In the genomic region with DNA sequence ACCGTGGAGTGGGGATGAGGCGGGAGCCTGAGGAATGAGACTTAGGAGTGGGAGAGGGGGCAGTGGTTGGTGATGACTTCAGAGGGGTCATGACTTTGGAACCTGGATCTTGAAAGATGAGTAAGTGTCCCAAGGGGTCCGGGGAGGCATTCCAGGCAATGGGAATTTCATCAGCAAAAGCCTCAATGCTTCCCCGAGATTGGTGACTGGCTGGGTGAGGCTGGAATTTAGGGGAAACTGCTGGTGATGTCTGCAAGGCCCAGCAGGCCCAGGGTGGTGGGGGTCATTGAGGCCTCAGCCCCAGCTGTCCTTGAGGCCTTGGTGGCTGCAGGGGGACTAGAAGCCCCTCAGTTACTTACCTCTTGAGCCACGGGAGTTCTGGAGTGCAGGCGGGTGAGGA, we compare ENCODE assay signal across 11 cellular contexts. TPM values are rescaled to one million over a fixed set of nuclear protein-coding genes. Genes with fewer than 3 reads are reported as not detected.
DNase-seq lines count a peak whose midpoint lies in the region; ATAC-seq and TF ChIP-seq lines count a peak whose summit lies in the region.
"Had no signal": no experiment of that assay in that cellular context is flagged by ENCODE, and none has a peak within 500 bp of the region (broad histone marks: within the 10 kb centered on the region; RNA-seq: fewer than 3 reads in every experiment).

No MANE protein-coding gene starts in this region.

- 64 to 78% (median 72%) methylated on average over 6 of the region's 6 CpGs for WGBS in psoas muscle, 3 donors

- DNase-seq in AG20443 (ENCODE audit: low spot score) = peak; percentile 73
- DNase-seq in SJCRH30 = peak in 1 of 2 experiments; percentile 43
- no peak for DNase-seq in glutamatergic neuron
- peak; percentile 64 to 67 for DNase-seq in psoas muscle
- DNase-seq in RPMI8226 = no peak
- DNase-seq in NCI-H526 treated with DMSO at 0.1 percent for 48 hours (lab: John Stamatoyannopoulos, UW) = no peak
- DNase-seq in GM19238 (ENCODE audit: insufficient read length, low spot score) = no peak
- DNase-seq in NCI-H82 (lab: John Stamatoyannopoulos, UW) = no peak
- DNase-seq: CD4-positive, CD25-positive, alpha-beta regulatory T cell; NCI-H1930 had no signal

- peaks cover 9% of the 10 kb centered on the region for H3K27me3 Mint-ChIP-seq in glutamatergic neuron (ENCODE audit: unreplicated experiment)
- H3K27me3 Mint-ChIP-seq: memory B cell had no signal

- H3K9me3 ChIP-seq in SJCRH30 (replicated peaks) = no peaks in the 10 kb centered on the region
- no peaks in the 10 kb centered on the region for H3K9me3 ChIP-seq in psoas muscle

- H3K9me3 Mint-ChIP-seq in glutamatergic neuron (ENCODE audit: unreplicated experiment) = peaks cover 17% of the 10 kb centered on the region
- H3K9me3 Mint-ChIP-seq: memory B cell had no signal

- no peak overlapping the region for H3K4me3 ChIP-seq in SJCRH30
- no peak overlapping the region for H3K4me3 ChIP-seq in psoas muscle

- TF ChIP-seq CTCF in glutamatergic neuron (IDR thresholded peaks at IDR 0.05; ENCODE audit: partially characterized antibody, unreplicated experiment) = no peak
- TF ChIP-seq CTCF in psoas muscle (IDR thresholded peaks at IDR 0.05) = no peak

- intact Hi-C loops in psoas muscle (cut with DNase I) = no loop called here

- no peaks in the 10 kb centered on the region for H3K36me3 ChIP-seq in SJCRH30
- no peaks in the 10 kb centered on the region for H3K36me3 ChIP-seq in psoas muscle (ENCODE audit: insufficient read depth in 1 of 2, low read depth in 1 of 2)

- peaks cover 4% of the 10 kb centered on the region for H3K36me3 Mint-ChIP-seq in glutamatergic neuron (ENCODE audit: unreplicated experiment)
- H3K36me3 Mint-ChIP-seq: CD4-positive, CD25-positive, alpha-beta regulatory T cell had no signal

- peaks cover 55% of the 10 kb centered on the region for H3K4me1 Mint-ChIP-seq in glutamatergic neuron (ENCODE audit: low read depth, unreplicated experiment)
- H3K4me1 Mint-ChIP-seq: CD4-positive, CD25-positive, alpha-beta regulatory T cell had no signal

- H3K4me3 Mint-ChIP-seq in glutamatergic neuron (ENCODE audit: unreplicated experiment) = peak overlapping the region; percentile 38
- H3K4me3 Mint-ChIP-seq: CD4-positive, CD25-positive, alpha-beta regulatory T cell; memory B cell had no signal

- H3K4me1 ChIP-seq in SJCRH30 = peaks cover 60% of the 10 kb centered on the region
- peaks cover 77% of the 10 kb centered on the region for H3K4me1 ChIP-seq in psoas muscle

- peak overlapping the region; percentile 22; the same call in 1 of the 2 replicates for H3K27ac ChIP-seq in SJCRH30
- H3K27ac ChIP-seq in psoas muscle = peak overlapping the region; percentile 41

- peak overlapping the region; percentile 84 for H3K27ac Mint-ChIP-seq in glutamatergic neuron (ENCODE audit: unreplicated experiment)
- H3K27ac Mint-ChIP-seq: CD4-positive, CD25-positive, alpha-beta regulatory T cell; memory B cell had no signal

- H3K27me3 ChIP-seq in SJCRH30 (no peaks in the 10 kb centered on the region), psoas muscle (ENCODE audit: insufficient read depth in 3 of 3, low read length in 2 of 3) (no peaks in the 10 kb centered on the region)

- peak in 1 of 4 donors; percentile 13 for ATAC-seq in psoas muscle

RNA-seq across cellular contexts. Expression of gene NDST1, which starts 7.5 kb away (rescaled TPM):
- 30.0 and 31.4 TPM in 2 replicates for total RNA-seq in SJCRH30 (2014; rRNA removed; shearing (Covaris generic))
- total RNA-seq in glutamatergic neuron (ENCODE audit: unreplicated experiment) = 160 TPM
- 10 to 100 TPM; 30.1 to 40.2 (median 36.6) TPM for total RNA-seq in psoas muscle
- polyA plus RNA-seq in psoas muscle = 10 to 100 TPM; 11.0 to 22.5 (median 13.2) TPM
- polyA plus RNA-seq: CD4-positive, CD25-positive, alpha-beta regulatory T cell had no signal

Comparison
In these comparisons a context has a peak if more than half of its experiments do, and no peak if none do; other contexts are left out.
1. DNase-seq: peak in AG20443 (single experiment) and psoas muscle (2 of 2); none in glutamatergic neuron (single experiment), RPMI8226 (single experiment), NCI-H526 treated with DMSO at 0.1 percent for 48 hours (single experiment), GM19238 (single experiment) and NCI-H82 (single experiment).